In genomic region chr4:110119880-110120279, GRCh38 we compare ENCODE assay signal across 12 cellular contexts.
DNase-seq lines count a peak whose midpoint lies in the region; ATAC-seq and TF ChIP-seq lines count a peak whose summit lies in the region.
"Had no signal": no experiment of that assay in that cellular context is flagged by ENCODE, and none has a peak within 500 bp of the region (broad histone marks: within the 10 kb centered on the region; RNA-seq: fewer than 3 reads in every experiment).

No MANE protein-coding gene starts in this region.

- H3K4me3 Mint-ChIP-seq in endodermal cell = no peak overlapping the region
- H3K4me3 Mint-ChIP-seq in nephron = no peak overlapping the region

- 93% methylated on average over 1 of the region's 1 CpG; no CpG with 5 or more reads in 1 of the 2 experiments for WGBS in endodermal cell (ENCODE audit: insufficient coverage in 1 of 2, insufficient read length in 1 of 2), 2 experiments

- no peak overlapping the region for H3K27ac Mint-ChIP-seq in endodermal cell
- peak overlapping the region; percentile 35 to 59 (median 38) for H3K27ac Mint-ChIP-seq in nephron

- TF ChIP-seq CTCF in endodermal cell (conservative IDR thresholded peaks at IDR 0.05) (no peak), nephron (IDR thresholded peaks at IDR 0.05; ENCODE audit: unreplicated experiment in 3 of 3) (no peak)

- no peaks in the 10 kb centered on the region for H3K9me3 Mint-ChIP-seq in endodermal cell
- no peaks in the 10 kb centered on the region for H3K9me3 Mint-ChIP-seq in nephron

- no peaks in the 10 kb centered on the region for H3K27me3 ChIP-seq in endodermal cell (ENCODE audit: control insufficient read depth, insufficient read depth, low read length, poor library complexity, severe bottlenecking)

- no peak overlapping the region for H3K4me3 ChIP-seq in endodermal cell (ENCODE audit: low read length)

- H3K9me3 ChIP-seq in KOPT-K1 (ENCODE audit: insufficient read depth, low read length, poor library complexity, severe bottlenecking) (no peaks in the 10 kb centered on the region), endodermal cell (ENCODE audit: control insufficient read depth, low read length) (no peaks in the 10 kb centered on the region)

- ATAC-seq in HG02840 (IDR thresholded peaks at IDR 0.05; ENCODE audit: low FRiP score, unreplicated experiment) = no peak
- ATAC-seq: HCT116 had no signal

- H3K27ac ChIP-seq in KOPT-K1 (ENCODE audit: low read depth, low read length, poor library complexity, severe bottlenecking) = peak overlapping the region; percentile 15
- peak overlapping the region; percentile 47 for H3K27ac ChIP-seq in endodermal cell (ENCODE audit: low read depth, low read length)

- DNase-seq in EL (peak; percentile 66), endodermal cell (no peak), D341Med (ENCODE audit: low spot score) (no peak)
- no peak for DNase-seq in activated CD4-positive, alpha-beta T cell treated with anti-CD3 and anti-CD28 coated beads, Interleukin-2, amount 50 U/mL, for 1 hour
- DNase-seq in stimulated activated CD4-positive, alpha-beta T cell treated with anti-CD3 and anti-CD28 coated beads, Interleukin-4, amount 100 ng/mL, for 4 hours = no peak
- DNase-seq: activated T-cell treated with anti-CD3 and anti-CD28 coated beads, Interleukin-2, amount 50 U/mL, for 1 hour; hippocampal formation; NCI-H1694 had no signal

- peaks cover 28% of the 10 kb centered on the region for H3K36me3 Mint-ChIP-seq in endodermal cell (ENCODE audit: low read depth)
- H3K36me3 Mint-ChIP-seq in nephron (ENCODE audit: low read depth) = peaks cover 28% of the 10 kb centered on the region

- H3K36me3 ChIP-seq in KOPT-K1 (ENCODE audit: insufficient read depth, low read length) = no peaks in the 10 kb centered on the region
- peaks cover 7% of the 10 kb centered on the region for H3K36me3 ChIP-seq in endodermal cell (ENCODE audit: control insufficient read depth, insufficient read depth, low read length)

- H3K9ac ChIP-seq in endodermal cell (ENCODE audit: extremely low read depth, low read length, poor library complexity, severe bottlenecking) = no peak overlapping the region

- H3K27me3 Mint-ChIP-seq in endodermal cell (ENCODE audit: insufficient read depth) (no peaks in the 10 kb centered on the region), nephron (ENCODE audit: low read depth) (no peaks in the 10 kb centered on the region)

- H3K4me1 Mint-ChIP-seq in endodermal cell (peaks cover 1% of the 10 kb centered on the region), nephron (peaks cover 5% of the 10 kb centered on the region)

- no peaks in the 10 kb centered on the region for H3K4me1 ChIP-seq in endodermal cell (ENCODE audit: control insufficient read depth, insufficient read depth, low read length)
